1 cellular context compared by ENCODE assay signal in genomic region chr20:62359491-62360121, GRCh38.
A peak's percentile ranks its signal among the peaks of the same experiment; 100 is the strongest.
TF ChIP-seq lines count a peak whose summit lies in the region.

No MANE protein-coding gene starts in this region.

TF ChIP-seq in A549, 52 proteins besides CTCF, POLR2A, EP300 and RAD21 (continued from another document):
- TF ChIP-seq, protein P1, sequence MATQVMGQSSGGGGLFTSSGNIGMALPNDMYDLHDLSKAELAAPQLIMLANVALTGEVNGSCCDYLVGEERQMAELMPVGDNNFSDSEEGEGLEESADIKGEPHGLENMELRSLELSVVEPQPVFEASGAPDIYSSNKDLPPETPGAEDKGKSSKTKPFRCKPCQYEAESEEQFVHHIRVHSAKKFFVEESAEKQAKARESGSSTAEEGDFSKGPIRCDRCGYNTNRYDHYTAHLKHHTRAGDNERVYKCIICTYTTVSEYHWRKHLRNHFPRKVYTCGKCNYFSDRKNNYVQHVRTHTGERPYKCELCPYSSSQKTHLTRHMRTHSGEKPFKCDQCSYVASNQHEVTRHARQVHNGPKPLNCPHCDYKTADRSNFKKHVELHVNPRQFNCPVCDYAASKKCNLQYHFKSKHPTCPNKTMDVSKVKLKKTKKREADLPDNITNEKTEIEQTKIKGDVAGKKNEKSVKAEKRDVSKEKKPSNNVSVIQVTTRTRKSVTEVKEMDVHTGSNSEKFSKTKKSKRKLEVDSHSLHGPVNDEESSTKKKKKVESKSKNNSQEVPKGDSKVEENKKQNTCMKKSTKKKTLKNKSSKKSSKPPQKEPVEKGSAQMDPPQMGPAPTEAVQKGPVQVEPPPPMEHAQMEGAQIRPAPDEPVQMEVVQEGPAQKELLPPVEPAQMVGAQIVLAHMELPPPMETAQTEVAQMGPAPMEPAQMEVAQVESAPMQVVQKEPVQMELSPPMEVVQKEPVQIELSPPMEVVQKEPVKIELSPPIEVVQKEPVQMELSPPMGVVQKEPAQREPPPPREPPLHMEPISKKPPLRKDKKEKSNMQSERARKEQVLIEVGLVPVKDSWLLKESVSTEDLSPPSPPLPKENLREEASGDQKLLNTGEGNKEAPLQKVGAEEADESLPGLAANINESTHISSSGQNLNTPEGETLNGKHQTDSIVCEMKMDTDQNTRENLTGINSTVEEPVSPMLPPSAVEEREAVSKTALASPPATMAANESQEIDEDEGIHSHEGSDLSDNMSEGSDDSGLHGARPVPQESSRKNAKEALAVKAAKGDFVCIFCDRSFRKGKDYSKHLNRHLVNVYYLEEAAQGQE (IDR thresholded peaks at IDR 0.05): no peak
- TF ChIP-seq RFX5 (IDR thresholded peaks at IDR 0.05) (no peak), JUNB (IDR thresholded peaks at IDR 0.05) (peak; percentile 80), POLR2AphosphoS2 (conservative IDR thresholded peaks at IDR 0.05; ENCODE audit: low read length) (no peak), GATA3 (IDR thresholded peaks at IDR 0.05; ENCODE audit: borderline replicate concordance) (peak; percentile 86), CBX8 (IDR thresholded peaks at IDR 0.05) (no peak), MAZ (IDR thresholded peaks at IDR 0.05; ENCODE audit: borderline replicate concordance, low read depth, low read length) (no peak), FOSB (CRISPR knock-in tag; IDR thresholded peaks at IDR 0.05) (no peak), KDM5A (IDR thresholded peaks at IDR 0.05) (no peak), ZC3H11A (IDR thresholded peaks at IDR 0.05) (no peak), NPAS2 (CRISPR knock-in tag; IDR thresholded peaks at IDR 0.05; ENCODE audit: borderline replicate concordance) (no peak), CBX2 (IDR thresholded peaks at IDR 0.05; ENCODE audit: borderline replicate concordance, low read depth) (no peak), ZNF302 (CRISPR knock-in tag; IDR thresholded peaks at IDR 0.05) (no peak), EHF (CRISPR knock-in tag; IDR thresholded peaks at IDR 0.05) (no peak), CEBPB (IDR thresholded peaks at IDR 0.05) (peak in 1 of 2 experiments; percentile 13; a peak in 1 of 4 replicates), HEYL (CRISPR knock-in tag; IDR thresholded peaks at IDR 0.05) (no peak), ZFP36 (IDR thresholded peaks at IDR 0.05; ENCODE audit: borderline replicate concordance, partially characterized antibody) (no peak), BHLHE40 (IDR thresholded peaks at IDR 0.05; ENCODE audit: low read depth, low read length) (no peak), NR3C1 (IDR thresholded peaks at IDR 0.05) (no peak), HOXA7 (CRISPR knock-in tag; IDR thresholded peaks at IDR 0.05) (no peak), MYC (IDR thresholded peaks at IDR 0.05; ENCODE audit: borderline replicate concordance, low read length) (peak; percentile 7; the same call in 1 of the 2 replicates), HDAC2 (IDR thresholded peaks at IDR 0.05) (no peak)
- TF ChIP-seq, protein P2, sequence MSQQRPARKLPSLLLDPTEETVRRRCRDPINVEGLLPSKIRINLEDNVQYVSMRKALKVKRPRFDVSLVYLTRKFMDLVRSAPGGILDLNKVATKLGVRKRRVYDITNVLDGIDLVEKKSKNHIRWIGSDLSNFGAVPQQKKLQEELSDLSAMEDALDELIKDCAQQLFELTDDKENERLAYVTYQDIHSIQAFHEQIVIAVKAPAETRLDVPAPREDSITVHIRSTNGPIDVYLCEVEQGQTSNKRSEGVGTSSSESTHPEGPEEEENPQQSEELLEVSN (IDR thresholded peaks at IDR 0.05; ENCODE audit: borderline replicate concordance, low read depth): 0 out of 2 replicates have a peak, but pooled peaks have one; percentile 11
- TF ChIP-seq, protein P3, sequence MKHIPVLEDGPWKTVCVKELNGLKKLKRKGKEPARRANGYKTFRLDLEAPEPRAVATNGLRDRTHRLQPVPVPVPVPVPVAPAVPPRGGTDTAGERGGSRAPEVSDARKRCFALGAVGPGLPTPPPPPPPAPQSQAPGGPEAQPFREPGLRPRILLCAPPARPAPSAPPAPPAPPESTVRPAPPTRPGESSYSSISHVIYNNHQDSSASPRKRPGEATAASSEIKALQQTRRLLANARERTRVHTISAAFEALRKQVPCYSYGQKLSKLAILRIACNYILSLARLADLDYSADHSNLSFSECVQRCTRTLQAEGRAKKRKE (CRISPR knock-in tag; IDR thresholded peaks at IDR 0.05; ENCODE audit: low read depth): no peak
TF ChIP-seq in A549: peak in this region for 11.
